Comparison of ENCODE assay signal across 18 cellular contexts in genomic region chr14:38080696-38081095, GRCh38.
"Had no signal": no experiment of that assay in that cellular context is flagged by ENCODE, and none has a peak within 500 bp of the region (broad histone marks: within the 10 kb centered on the region; RNA-seq: fewer than 3 reads in every experiment).

No MANE protein-coding gene starts in this region.

- H3K27me3 ChIP-seq: esophagus squamous epithelium, gastroesophageal sphincter, right atrium auricular region, sigmoid colon had no signal

- H3K27ac Mint-ChIP-seq: dendritic cell treated with granulocyte-macrophage colony-stimulating factor and Interleukin-4, amounts not matched to agents 40 ng/mL and 50 ng/mL, for 4 days; effector memory CD8-positive, alpha-beta T cell; naive B cell had no signal

- H3K27ac ChIP-seq: epithelial cell of prostate, esophagus squamous epithelium, gastroesophageal sphincter, right atrium auricular region, sigmoid colon, skin epidermis had no signal

- H3K27me3 Mint-ChIP-seq: dendritic cell treated with granulocyte-macrophage colony-stimulating factor and Interleukin-4, amounts not matched to agents 40 ng/mL and 50 ng/mL, for 4 days; effector memory CD8-positive, alpha-beta T cell; naive B cell had no signal

- H3K9me3 Mint-ChIP-seq: dendritic cell treated with granulocyte-macrophage colony-stimulating factor and Interleukin-4, amounts not matched to agents 40 ng/mL and 50 ng/mL, for 4 days; effector memory CD8-positive, alpha-beta T cell; immature natural killer cell; nephron had no signal

- H3K4me3 ChIP-seq: esophagus squamous epithelium, gastroesophageal sphincter, lung, right atrium auricular region, sigmoid colon, skin epidermis had no signal

- ATAC-seq: effector memory CD8-positive, alpha-beta T cell; gastroesophageal sphincter; left colon; left ventricle myocardium superior had no signal

- DNase-seq: effector memory CD8-positive, alpha-beta T cell; esophagus squamous epithelium; immature natural killer cell; left colon; left ventricle myocardium superior; mesendoderm; naive B cell; sigmoid colon; stimulated activated CD4-positive, alpha-beta T cell treated with anti-CD3 and anti-CD28 coated beads, Interleukin-12 subunit alpha, Interleukin-12 subunit beta, amount 100 ng/mL, for 4 hours; stimulated activated CD4-positive, alpha-beta T cell treated with anti-CD3 and anti-CD28 coated beads, Interleukin-2, amount 100 ng/mL, for 48 hours; stimulated activated naive CD4-positive, alpha-beta T cell treated with Interleukin-2 at 50 U/mL for 16 hours had no signal

- H3K4me3 Mint-ChIP-seq: dendritic cell treated with granulocyte-macrophage colony-stimulating factor and Interleukin-4, amounts not matched to agents 40 ng/mL and 50 ng/mL, for 4 days; effector memory CD8-positive, alpha-beta T cell; immature natural killer cell; naive B cell; nephron had no signal

- H3K36me3 Mint-ChIP-seq: immature natural killer cell, naive B cell had no signal

- H3K4me1 Mint-ChIP-seq: naive B cell had no signal

- H3K9me3 ChIP-seq: esophagus squamous epithelium, gastroesophageal sphincter, right atrium auricular region, sigmoid colon had no signal

- H3K36me3 ChIP-seq: esophagus squamous epithelium, gastroesophageal sphincter, right atrium auricular region, sigmoid colon had no signal

- H3K4me1 ChIP-seq: esophagus squamous epithelium, gastroesophageal sphincter, right atrium auricular region, sigmoid colon had no signal
